22 cellular contexts compared by ENCODE assay signal in genomic region chr5:58122157-58122556, GRCh38.
DNase-seq lines count a peak whose midpoint lies in the region; ATAC-seq and TF ChIP-seq lines count a peak whose summit lies in the region.
"Had no signal": no experiment of that assay in that cellular context is flagged by ENCODE, and none has a peak within 500 bp of the region (broad histone marks: within the 10 kb centered on the region; RNA-seq: fewer than 3 reads in every experiment).

No MANE protein-coding gene starts in this region.

- TF ChIP-seq CTCF in brain (conservative IDR thresholded peaks at IDR 0.05) = no peak

- H3K36me3 Mint-ChIP-seq in brain = no peaks in the 10 kb centered on the region
- H3K36me3 Mint-ChIP-seq: IgD-negative memory B cell, T-cell had no signal

- ATAC-seq in Right ventricle myocardium superior (ENCODE audit: poor library complexity) (no peak), GM21526 (IDR thresholded peaks at IDR 0.05; ENCODE audit: low FRiP score, unreplicated experiment) (no peak)
- ATAC-seq: T-cell had no signal

- H3K4me1 Mint-ChIP-seq in brain = peaks cover 92% of the 10 kb centered on the region
- H3K4me1 Mint-ChIP-seq: B cell, IgD-negative memory B cell, T-cell had no signal

- DNase-seq in NCI-H1105 treated with DMSO at 0.1 percent for 48 hours (lab: John Stamatoyannopoulos, UW) = peak; percentile 46
- no peak for DNase-seq in NCI-H1105 (lab: John Stamatoyannopoulos, UW)
- DNase-seq in NCI-H1417 treated with DMSO at 0.1 percent for 48 hours (lab: John Stamatoyannopoulos, UW) = peak; percentile 28
- DNase-seq in putamen (ENCODE audit: low spot score) = peak; percentile 44
- no peak for DNase-seq in GDM1 (lab: John Stamatoyannopoulos, UW)
- DNase-seq in Right ventricle myocardium superior = no peak
- DNase-seq: 8988T, DND-41, Kasumi-1, MM.1S, NCI-H1092 treated with DMSO at 0.1 percent for 48 hours, NCI-H2029, NCI-H2171 treated with DMSO at 0.1 percent for 48 hours, NCI-H446, NCI-H526 treated with DMSO at 0.1 percent for 48 hours, OCI-M1, SHP77, T-cell had no signal

- H3K9me3 Mint-ChIP-seq in brain = no peaks in the 10 kb centered on the region
- H3K9me3 Mint-ChIP-seq: IgD-negative memory B cell, T-cell had no signal

- H3K4me3 Mint-ChIP-seq in brain = peak overlapping the region; percentile 7 to 63 (median 37)
- H3K4me3 Mint-ChIP-seq: B cell, IgD-negative memory B cell, T-cell had no signal

- no peaks in the 10 kb centered on the region for H3K27me3 Mint-ChIP-seq in brain
- H3K27me3 Mint-ChIP-seq: B cell had no signal

- intact Hi-C loops in Right ventricle myocardium superior (cut with DNase I) = no loop called here

- H3K27ac Mint-ChIP-seq in brain = peak overlapping the region; percentile 75 to 94 (median 87)
- H3K27ac Mint-ChIP-seq: B cell, IgD-negative memory B cell, T-cell had no signal

Comparison
In these comparisons a context has a peak if more than half of its experiments do, and no peak if none do; other contexts are left out.
1. DNase-seq: peak in NCI-H1105 treated with DMSO at 0.1 percent for 48 hours (single experiment), NCI-H1417 treated with DMSO at 0.1 percent for 48 hours (single experiment) and putamen (single experiment); none in NCI-H1105 (single experiment), GDM1 (single experiment) and Right ventricle myocardium superior (single experiment).